In genomic region chr6:77095936-77096627, GRCh38 we compare ENCODE assay signal across 1 cellular context.
TF ChIP-seq lines count a peak whose summit lies in the region.

No MANE protein-coding gene starts in this region.

TF ChIP-seq in GM23338, 12 proteins besides CTCF, POLR2A, EP300 and RAD21 (continued from another document):
- TF ChIP-seq ZNF462 (CRISPR knock-in tag; IDR thresholded peaks at IDR 0.05) (no peak), EZH2phosphoT487 (IDR thresholded peaks at IDR 0.05; ENCODE audit: unreplicated experiment) (no peak), NANOG (IDR thresholded peaks at IDR 0.05; ENCODE audit: borderline replicate concordance) (no peak), POLR2AphosphoS5 (IDR thresholded peaks at IDR 0.05; ENCODE audit: low read depth) (no peak), ZNF114 (CRISPR knock-in tag; IDR thresholded peaks at IDR 0.05) (no peak), JUNB (IDR thresholded peaks at IDR 0.05; ENCODE audit: unreplicated experiment) (no peak), REST (IDR thresholded peaks at IDR 0.05; ENCODE audit: unreplicated experiment) (no peak), ZNF331 (CRISPR knock-in tag; IDR thresholded peaks at IDR 0.05; ENCODE audit: low read depth) (no peak), STAT1 (IDR thresholded peaks at IDR 0.05; ENCODE audit: unreplicated experiment) (no peak)
